In the genomic region with DNA sequence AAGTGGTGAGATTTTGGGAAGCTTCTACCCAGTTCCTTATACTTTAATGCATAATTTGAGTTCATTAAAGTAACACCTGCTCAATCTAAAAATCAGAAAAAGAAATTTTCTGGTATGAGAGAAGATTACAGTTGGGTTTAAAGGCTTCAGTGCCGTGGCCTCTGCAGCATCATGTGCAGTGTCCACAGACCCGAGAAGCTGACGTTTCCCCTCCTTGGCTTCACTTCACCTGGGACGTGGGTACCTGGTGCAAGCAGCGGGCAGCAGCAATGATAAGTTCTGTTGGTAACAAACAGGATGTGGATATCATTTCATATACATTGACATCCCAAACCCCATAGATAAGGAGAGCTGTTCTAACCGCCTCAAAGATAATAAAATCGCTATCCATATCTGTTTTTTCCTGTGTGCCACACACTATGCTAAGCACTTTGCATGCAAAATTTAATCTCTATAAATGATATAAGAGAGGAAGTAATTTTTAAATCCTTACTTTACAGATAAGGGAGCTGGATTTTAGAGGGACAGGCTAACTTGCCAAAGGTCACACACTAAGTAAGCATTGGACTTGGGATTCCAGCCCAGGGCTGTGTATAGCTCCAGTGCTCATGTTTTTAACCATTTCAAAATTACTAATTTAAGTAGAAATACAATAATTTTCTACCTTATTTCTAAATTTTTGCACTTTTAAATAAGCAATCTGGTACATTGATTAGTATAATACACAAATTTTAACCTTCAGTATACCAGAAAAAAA, we compare ENCODE assay signal across 15 cellular contexts.
"Had no signal": no experiment of that assay in that cellular context is flagged by ENCODE, and none has a peak within 500 bp of the region (broad histone marks: within the 10 kb centered on the region; RNA-seq: fewer than 3 reads in every experiment).

No MANE protein-coding gene starts in this region.

- H3K4me3 ChIP-seq: breast epithelium, esophagus squamous epithelium, left lung, right atrium auricular region, upper lobe of right lung had no signal

- H3K9me3 ChIP-seq: breast epithelium, esophagus squamous epithelium, left lung, right atrium auricular region, SK-N-SH, upper lobe of right lung had no signal

- ATAC-seq: left lung; stimulated activated effector memory CD8-positive, alpha-beta T cell treated with anti-CD3 and anti-CD28 coated beads, Interleukin-12 subunit alpha, Interleukin-12 subunit beta, amount 100 ng/mL, for 72 hours; upper lobe of right lung; WTC11 had no signal

- H3K9ac ChIP-seq: SK-N-SH had no signal

- H3K4me1 ChIP-seq: left lung, upper lobe of right lung had no signal

- H3K27ac ChIP-seq: esophagus squamous epithelium, left lung, upper lobe of right lung had no signal

- H3K36me3 ChIP-seq: breast epithelium, esophagus squamous epithelium, left lung, right atrium auricular region, upper lobe of right lung had no signal

- DNase-seq: activated CD4-positive, alpha-beta T cell treated with anti-CD3 and anti-CD28 coated beads, Interleukin-2, amount 10 ng/mL, durations not matched to agents 7 days and 5 days; activated CD8-positive, alpha-beta memory T cell treated with anti-CD3 and anti-CD28 coated beads for 24 hours; amniotic stem cell; esophagus squamous epithelium; foreskin melanocyte; islet precursor cell; left lung; posterior cingulate gyrus; SK-N-SH; T-helper 1 cell; upper lobe of right lung had no signal

- H3K27me3 ChIP-seq: breast epithelium, esophagus squamous epithelium, left lung, right atrium auricular region, upper lobe of right lung had no signal
